2 cellular contexts compared by ENCODE assay signal in the genomic region with DNA sequence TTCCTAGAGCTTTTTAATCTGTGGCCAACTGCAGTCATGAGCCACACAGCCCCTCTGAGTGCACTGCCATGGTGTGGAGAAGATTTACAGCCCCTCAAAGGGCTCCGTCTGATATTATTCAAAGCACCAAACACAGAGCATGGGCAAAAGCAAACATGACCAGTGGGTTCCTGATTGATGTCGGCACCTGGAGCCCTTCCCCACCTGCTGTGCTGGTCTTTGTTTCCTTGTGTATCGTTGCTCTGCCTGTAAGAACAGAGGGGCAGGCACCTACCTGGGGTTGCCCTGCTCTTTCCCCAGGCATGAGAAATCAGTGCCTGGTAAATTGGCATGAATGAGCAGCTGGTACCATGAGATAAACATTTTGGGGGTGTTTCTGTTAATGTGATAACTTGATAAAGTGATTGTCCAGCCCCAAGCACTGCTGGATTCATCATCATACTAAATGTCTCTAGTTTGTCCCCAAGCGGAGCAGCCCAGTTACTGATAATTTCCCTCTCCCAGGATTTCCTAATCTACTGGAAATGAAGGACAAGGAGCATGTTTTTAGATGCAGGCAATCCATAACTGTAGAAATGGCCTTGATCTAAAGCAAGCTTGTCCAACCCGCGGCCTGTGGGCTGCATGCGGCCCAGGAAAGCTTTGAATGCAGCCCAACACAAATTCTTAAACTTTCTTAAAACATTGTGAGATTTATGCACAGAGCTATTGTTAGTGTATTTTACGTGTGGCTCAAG.
TF ChIP-seq lines count a peak whose summit lies in the region.

No MANE protein-coding gene starts in this region.

TF ChIP-seq in HEK293, 187 proteins besides CTCF, POLR2A, EP300 and RAD21 (continued from another document):
- TF ChIP-seq PRDM10 (tag by site-specific recombination; IDR thresholded peaks at IDR 0.05) (peak; percentile 55), ZIC2 (tag by site-specific recombination; IDR thresholded peaks at IDR 0.05) (peak; percentile 75), ZNF366 (tag by site-specific recombination; conservative IDR thresholded peaks at IDR 0.05) (no peak)
- TF ChIP-seq, protein P1, sequence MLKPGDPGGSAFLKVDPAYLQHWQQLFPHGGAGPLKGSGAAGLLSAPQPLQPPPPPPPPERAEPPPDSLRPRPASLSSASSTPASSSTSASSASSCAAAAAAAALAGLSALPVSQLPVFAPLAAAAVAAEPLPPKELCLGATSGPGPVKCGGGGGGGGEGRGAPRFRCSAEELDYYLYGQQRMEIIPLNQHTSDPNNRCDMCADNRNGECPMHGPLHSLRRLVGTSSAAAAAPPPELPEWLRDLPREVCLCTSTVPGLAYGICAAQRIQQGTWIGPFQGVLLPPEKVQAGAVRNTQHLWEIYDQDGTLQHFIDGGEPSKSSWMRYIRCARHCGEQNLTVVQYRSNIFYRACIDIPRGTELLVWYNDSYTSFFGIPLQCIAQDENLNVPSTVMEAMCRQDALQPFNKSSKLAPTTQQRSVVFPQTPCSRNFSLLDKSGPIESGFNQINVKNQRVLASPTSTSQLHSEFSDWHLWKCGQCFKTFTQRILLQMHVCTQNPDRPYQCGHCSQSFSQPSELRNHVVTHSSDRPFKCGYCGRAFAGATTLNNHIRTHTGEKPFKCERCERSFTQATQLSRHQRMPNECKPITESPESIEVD (tag by site-specific recombination; IDR thresholded peaks at IDR 0.05), result no peak

TF ChIP-seq in SK-N-SH, 30 proteins besides CTCF, POLR2A, EP300 and RAD21 (continued from another document):
- no peak for TF ChIP-seq USF2 (IDR thresholded peaks at IDR 0.05; ENCODE audit: borderline replicate concordance, low read depth, low read length)
- TF ChIP-seq, protein P2, sequence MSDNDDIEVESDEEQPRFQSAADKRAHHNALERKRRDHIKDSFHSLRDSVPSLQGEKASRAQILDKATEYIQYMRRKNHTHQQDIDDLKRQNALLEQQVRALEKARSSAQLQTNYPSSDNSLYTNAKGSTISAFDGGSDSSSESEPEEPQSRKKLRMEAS (IDR thresholded peaks at IDR 0.05; ENCODE audit: low read depth), result no peak
- no peak for TF ChIP-seq GABPA (IDR thresholded peaks at IDR 0.05; ENCODE audit: low read depth)
- TF ChIP-seq TAF1 (IDR thresholded peaks at IDR 0.05; ENCODE audit: borderline replicate concordance, low read depth, low read length), result no peak
- no peak for TF ChIP-seq POLR2AphosphoS5 (IDR thresholded peaks at IDR 0.05; ENCODE audit: low read depth, low read length)
- no peak for TF ChIP-seq RFX5 (IDR thresholded peaks at IDR 0.05; ENCODE audit: low read length)
- TF ChIP-seq, protein P3, sequence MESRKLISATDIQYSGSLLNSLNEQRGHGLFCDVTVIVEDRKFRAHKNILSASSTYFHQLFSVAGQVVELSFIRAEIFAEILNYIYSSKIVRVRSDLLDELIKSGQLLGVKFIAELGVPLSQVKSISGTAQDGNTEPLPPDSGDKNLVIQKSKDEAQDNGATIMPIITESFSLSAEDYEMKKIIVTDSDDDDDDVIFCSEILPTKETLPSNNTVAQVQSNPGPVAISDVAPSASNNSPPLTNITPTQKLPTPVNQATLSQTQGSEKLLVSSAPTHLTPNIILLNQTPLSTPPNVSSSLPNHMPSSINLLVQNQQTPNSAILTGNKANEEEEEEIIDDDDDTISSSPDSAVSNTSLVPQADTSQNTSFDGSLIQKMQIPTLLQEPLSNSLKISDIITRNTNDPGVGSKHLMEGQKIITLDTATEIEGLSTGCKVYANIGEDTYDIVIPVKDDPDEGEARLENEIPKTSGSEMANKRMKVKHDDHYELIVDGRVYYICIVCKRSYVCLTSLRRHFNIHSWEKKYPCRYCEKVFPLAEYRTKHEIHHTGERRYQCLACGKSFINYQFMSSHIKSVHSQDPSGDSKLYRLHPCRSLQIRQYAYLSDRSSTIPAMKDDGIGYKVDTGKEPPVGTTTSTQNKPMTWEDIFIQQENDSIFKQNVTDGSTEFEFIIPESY (IDR thresholded peaks at IDR 0.05; ENCODE audit: borderline replicate concordance, low read depth), result no peak
- TF ChIP-seq FOXJ3 (CRISPR knock-in tag; IDR thresholded peaks at IDR 0.05), result no peak
- no peak for TF ChIP-seq NFIC (IDR thresholded peaks at IDR 0.05; ENCODE audit: borderline replicate concordance)
- TF ChIP-seq CHD2 (IDR thresholded peaks at IDR 0.05; ENCODE audit: low read length, partially characterized antibody), result no peak
